1 cellular context compared by ENCODE assay signal in genomic region chr21:15445327-15445726, GRCh38.
A peak's percentile ranks its signal among the peaks of the same experiment; 100 is the strongest.
TF ChIP-seq lines count a peak whose summit lies in the region.

No MANE protein-coding gene starts in this region.

TF ChIP-seq in H1, 55 proteins besides CTCF, POLR2A, EP300 and RAD21 (continued from another document):
- TF ChIP-seq KDM4A (IDR thresholded peaks at IDR 0.05; ENCODE audit: low read depth, low read length, severe bottlenecking) (no peak), YY1 (IDR thresholded peaks at IDR 0.05; ENCODE audit: low read depth, low read length) (0 out of 2 replicates have a peak, but pooled peaks have one; percentile 43), EGR1 (IDR thresholded peaks at IDR 0.05; ENCODE audit: borderline replicate concordance, low read depth, low read length) (no peak), SP1 (IDR thresholded peaks at IDR 0.05; ENCODE audit: low read depth, low read length) (peak; percentile 52; the same call in 1 of the 2 replicates), TAF7 (optimal IDR thresholded peaks at IDR 0.05; ENCODE audit: borderline replicate concordance, low read depth, low read length) (no peak), CTBP2 (IDR thresholded peaks at IDR 0.05; ENCODE audit: borderline replicate concordance, insufficient read depth, insufficient read length, low read length) (no peak), ATF2 (IDR thresholded peaks at IDR 0.05; ENCODE audit: low read length) (no peak), HDAC6 (IDR thresholded peaks at IDR 0.05; ENCODE audit: low read depth, low read length) (no peak), NANOG (IDR thresholded peaks at IDR 0.05; ENCODE audit: insufficient read depth, low read depth, low read length, poor library complexity, severe bottlenecking) (peak; percentile 93), KDM1A (IDR thresholded peaks at IDR 0.05; ENCODE audit: borderline replicate concordance, low read length) (peak; percentile 35; the same call in 1 of the 2 replicates), MAX (IDR thresholded peaks at IDR 0.05) (peak; percentile 12; the same call in 1 of the 2 replicates)
